ENCODE assay signal across 12 cellular contexts in the genomic region with DNA sequence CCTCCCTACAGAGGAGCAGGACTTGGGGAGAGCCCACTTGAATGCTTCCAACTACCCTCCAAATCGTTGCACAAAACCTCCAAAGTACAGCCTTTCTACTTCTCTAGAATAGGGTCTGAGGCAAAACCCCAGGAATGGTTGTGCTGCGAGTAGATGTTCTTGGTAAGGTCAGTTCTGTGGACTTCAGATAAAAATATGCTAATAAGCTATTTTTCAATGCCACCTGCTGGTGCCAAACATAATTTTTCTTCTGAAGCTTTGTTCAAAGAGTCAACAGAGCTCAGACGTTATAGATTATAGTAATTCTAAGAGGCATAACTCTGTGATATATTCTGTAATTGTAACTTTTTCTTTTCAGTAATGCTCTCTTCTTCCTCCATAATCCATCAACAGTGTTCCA.
DNase-seq lines count a peak whose midpoint lies in the region; ATAC-seq and TF ChIP-seq lines count a peak whose summit lies in the region.
"Had no signal": no experiment of that assay in that cellular context is flagged by ENCODE, and none has a peak within 500 bp of the region (broad histone marks: within the 10 kb centered on the region; RNA-seq: fewer than 3 reads in every experiment).

No MANE protein-coding gene starts in this region.

- H3K36me3 ChIP-seq in RWPE2 (ENCODE audit: low read depth) = no peaks in the 10 kb centered on the region
- no peaks in the 10 kb centered on the region for H3K36me3 ChIP-seq in esophagus muscularis mucosa
- no peaks in the 10 kb centered on the region for H3K36me3 ChIP-seq in ovary
- no peaks in the 10 kb centered on the region for H3K36me3 ChIP-seq in testis (ENCODE audit: low read depth, missing control alignments)

- intact Hi-C loops in esophagus muscularis mucosa (cut with DNase I) = no loop called here
- intact Hi-C loops in ovary (cut with DNase I) = no loop called here
- intact Hi-C loops in testis (cut with DNase I; ENCODE audit: low total_unique reads) = no loop called here

- H3K27me3 ChIP-seq in RWPE2 (ENCODE audit: insufficient read depth, poor library complexity, severe bottlenecking) (no peaks in the 10 kb centered on the region), esophagus muscularis mucosa (no peaks in the 10 kb centered on the region), ovary (no peaks in the 10 kb centered on the region), testis (no peaks in the 10 kb centered on the region)

- H3K4me1 ChIP-seq in RWPE2 (ENCODE audit: insufficient read depth, poor library complexity, severe bottlenecking) (no peaks in the 10 kb centered on the region), esophagus muscularis mucosa (peaks cover 0 to 10% (median 4%) of the 10 kb centered on the region in 4 donors), ovary (ENCODE audit: insufficient read depth) (no peaks in the 10 kb centered on the region), testis (no peaks in the 10 kb centered on the region)

- no peaks in the 10 kb centered on the region for H3K9me3 ChIP-seq in RWPE2 (ENCODE audit: severe bottlenecking)
- no peaks in the 10 kb centered on the region for H3K9me3 ChIP-seq in esophagus muscularis mucosa
- H3K9me3 ChIP-seq in ovary = no peaks in the 10 kb centered on the region
- no peaks in the 10 kb centered on the region for H3K9me3 ChIP-seq in testis

- ATAC-seq in RWPE2 (ENCODE audit: low read depth) (no peak), HG02870 (IDR thresholded peaks at IDR 0.05; ENCODE audit: unreplicated experiment) (no peak)
- ATAC-seq: activated T-helper 17 cell treated with anti-CD3 and anti-CD28 coated beads, Interleukin-2, amount 50 U/mL, for 72 hours had no signal

- TF ChIP-seq EP300 in esophagus muscularis mucosa (IDR thresholded peaks at IDR 0.05) = no peak
- TF ChIP-seq EP300 in ovary (IDR thresholded peaks at IDR 0.05) = no peak

- DNase-seq in GM04504 (ENCODE audit: low read depth) (peak; percentile 9), RWPE2 (ENCODE audit: low spot score) (no peak), esophagus muscularis mucosa (ENCODE audit: extremely low spot score) (no peak), ovary (no peak), nucleus accumbens (lab: John Stamatoyannopoulos, UW) (no peak), testis (no peak)
- DNase-seq: activated CD4-positive, CD25-positive, alpha-beta regulatory T cell treated with anti-CD3 and anti-CD28 coated beads, Interleukin-2, amount 50 U/mL, for 72 hours; hippocampal formation; NCI-H1930 had no signal

- no peak overlapping the region for H3K4me3 ChIP-seq in RWPE2 (ENCODE audit: severe bottlenecking)
- no peak overlapping the region for H3K4me3 ChIP-seq in esophagus muscularis mucosa
- H3K4me3 ChIP-seq in ovary = no peak overlapping the region
- H3K4me3 ChIP-seq in testis = no peak overlapping the region

- TF ChIP-seq CTCF in 22Rv1 (IDR thresholded peaks at IDR 0.05) (peak; percentile 40), RWPE2 (IDR thresholded peaks at IDR 0.05; ENCODE audit: poor library complexity, severe bottlenecking) (peak; percentile 62), esophagus muscularis mucosa (IDR thresholded peaks at IDR 0.05) (peak in 2 of 3 experiments; percentile 14 to 17), ovary (IDR thresholded peaks at IDR 0.05) (no peak), testis (IDR thresholded peaks at IDR 0.05) (no peak)

- no peak overlapping the region for H3K27ac ChIP-seq in 22Rv1
- no peak overlapping the region for H3K27ac ChIP-seq in RWPE2 (ENCODE audit: poor library complexity, severe bottlenecking)
- no peak overlapping the region for H3K27ac ChIP-seq in esophagus muscularis mucosa (replicated peaks in 1 of 4)
- no peak overlapping the region for H3K27ac ChIP-seq in ovary
- no peak overlapping the region for H3K27ac ChIP-seq in testis

- 26% methylated on average over 3 of the region's 3 CpGs for WGBS in esophagus muscularis mucosa
- WGBS in ovary, 3 donors = 26 to 45% (median 27%) methylated on average over 3 of the region's 3 CpGs
- WGBS in testis, 2 donors = 44 to 54% methylated on average over 3 of the region's 3 CpGs

- no peak for TF ChIP-seq POLR2A in esophagus muscularis mucosa (IDR thresholded peaks at IDR 0.05; ENCODE audit: low read depth)
- TF ChIP-seq POLR2A in ovary (IDR thresholded peaks at IDR 0.05) = no peak
- no peak for TF ChIP-seq POLR2A in testis (IDR thresholded peaks at IDR 0.05)

Comparison
In these comparisons a context has a peak if more than half of its experiments do, and no peak if none do; other contexts are left out.
1. CTCF ChIP-seq: peak in 22Rv1 (single experiment), RWPE2 (single experiment) and esophagus muscularis mucosa (2 of 3); none in ovary (0 of 3) and testis (0 of 3).